In genomic region chr19:13150919-13151604, GRCh38 we compare ENCODE assay signal across 1 cellular context.
TF ChIP-seq lines count a peak whose summit lies in the region.

No MANE protein-coding gene starts in this region.

TF ChIP-seq in SK-N-SH, 30 proteins besides CTCF, POLR2A, EP300 and RAD21 (continued from another document):
- TF ChIP-seq TCF12 (IDR thresholded peaks at IDR 0.05) (no peak), SIN3A (IDR thresholded peaks at IDR 0.05; ENCODE audit: borderline replicate concordance, low read depth, low read length) (no peak), USF1 (IDR thresholded peaks at IDR 0.05; ENCODE audit: borderline replicate concordance, low read depth) (no peak), MAX (IDR thresholded peaks at IDR 0.05; ENCODE audit: low read depth) (no peak), IRF3 (IDR thresholded peaks at IDR 0.05; ENCODE audit: low read depth, low read length) (no peak)
